In the genomic region with DNA sequence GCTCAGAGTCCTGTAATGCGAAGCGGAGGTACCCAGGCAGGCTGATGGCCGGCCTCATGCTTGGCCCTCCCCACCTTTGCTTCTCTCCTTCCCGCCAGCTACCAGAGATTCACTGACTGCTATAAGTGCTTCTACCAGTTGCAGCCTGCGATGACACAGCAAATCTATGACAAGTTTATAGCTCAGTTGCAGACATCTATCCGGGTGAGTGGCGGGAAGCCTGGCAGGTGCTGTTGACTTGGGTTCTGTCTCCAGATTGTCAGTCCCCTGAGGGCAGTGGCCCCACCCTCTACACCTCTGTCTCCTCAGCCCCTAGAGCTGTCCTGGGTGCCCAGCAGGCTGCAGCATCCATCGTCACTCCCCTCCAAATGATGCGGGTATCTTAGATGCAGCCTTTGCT, we compare ENCODE assay signal across 17 cellular contexts. TPM values are rescaled to one million over a fixed set of nuclear protein-coding genes. Genes with fewer than 3 reads are reported as not detected.
DNase-seq lines count a peak whose midpoint lies in the region; ATAC-seq, FAIRE-seq and TF ChIP-seq lines count a peak whose summit lies in the region.
"Had no signal": no experiment of that assay in that cellular context is flagged by ENCODE, and none has a peak within 500 bp of the region (broad histone marks: within the 10 kb centered on the region; RNA-seq: fewer than 3 reads in every experiment).

No MANE protein-coding gene starts in this region.

- H4K91ac ChIP-seq in IMR-90 (ENCODE audit: insufficient read depth, low read depth, low read length) = no peak overlapping the region

- H3K4me2 ChIP-seq in IMR-90 (ENCODE audit: low read depth, low read length) (no peak overlapping the region), K562 (ENCODE audit: insufficient read depth, low read length) (no peak overlapping the region)

- H3K9me1 ChIP-seq in IMR-90 (ENCODE audit: insufficient read depth, low read length) (peaks cover 15% of the 10 kb centered on the region), K562 (ENCODE audit: control insufficient read depth, insufficient read depth, low read length) (no peaks in the 10 kb centered on the region)

- peaks cover 7% of the 10 kb centered on the region; the same call in 1 of the 2 replicates for H4K20me1 ChIP-seq in IMR-90 (ENCODE audit: insufficient read depth, low read length)
- H4K20me1 ChIP-seq in K562 (replicated peaks; ENCODE audit: control insufficient read depth, insufficient read depth, low read length) = no peaks in the 10 kb centered on the region

- H3K4me3 ChIP-seq in A673 (ENCODE audit: low read depth, low read length, poor library complexity, severe bottlenecking) (no peak overlapping the region), IMR-90 (ENCODE audit: insufficient read depth, low read depth, low read length) (no peak overlapping the region), K562 (no peak overlapping the region)
- H3K4me3 ChIP-seq: sigmoid colon, suprapubic skin had no signal

- no peak overlapping the region for H2AK9ac ChIP-seq in IMR-90 (replicated peaks; ENCODE audit: low read depth, low read length, poor library complexity)

- peaks cover 8 to 20% of the 10 kb centered on the region in 2 experiments for H3K79me1 ChIP-seq in IMR-90 (ENCODE audit: low read depth in 1 of 2, low read length in 2 of 2)

- ATAC-seq in IMR-90 (ENCODE audit: low read depth) (no peak), K562 (peak; percentile 74)
- ATAC-seq in activated CD4-positive, CD25-positive, alpha-beta regulatory T cell treated with anti-CD3 and anti-CD28 coated beads, Interleukin-2, amount 50 U/mL, for 24 hours = no peak
- ATAC-seq: effector memory CD8-positive, alpha-beta T cell had no signal

- H4K8ac ChIP-seq in IMR-90 (ENCODE audit: low read depth in 2 of 2, low read length in 2 of 2) = no peak overlapping the region

- no peak overlapping the region for H4K5ac ChIP-seq in IMR-90 (ENCODE audit: low read depth, low read length)

- H3K27me3 ChIP-seq in A673 (replicated peaks; ENCODE audit: insufficient read depth, low read depth, low read length, poor library complexity) (no peaks in the 10 kb centered on the region), IMR-90 (ENCODE audit: control insufficient read depth, insufficient read depth, low read length) (no peaks in the 10 kb centered on the region), K562 (ENCODE audit: control insufficient read depth in 2 of 2, insufficient read depth in 2 of 2, low read length in 2 of 2) (no peaks in the 10 kb centered on the region)
- H3K27me3 ChIP-seq: sigmoid colon, suprapubic skin had no signal

- no peak overlapping the region for H3K18ac ChIP-seq in IMR-90 (ENCODE audit: low read depth, low read length)

- H3K9me3 ChIP-seq in A673 (ENCODE audit: low read depth, low read length, poor library complexity, severe bottlenecking) (no peaks in the 10 kb centered on the region), IMR-90 (ENCODE audit: control insufficient read depth, insufficient read depth, low read length) (no peaks in the 10 kb centered on the region), K562 (replicated peaks; ENCODE audit: control insufficient read depth, insufficient read depth, low read depth, low read length) (no peaks in the 10 kb centered on the region)
- H3K9me3 ChIP-seq: sigmoid colon, suprapubic skin had no signal

- H2AFZ ChIP-seq in IMR-90 (replicated peaks; ENCODE audit: low read length, poor library complexity) (no peak overlapping the region), K562 (ENCODE audit: low read depth, low read length) (no peak overlapping the region)

- in situ Hi-C loops in IMR-90 (cut with MboI; ENCODE audit: low sequenced_read_pairs) (no loop called here), K562 (cut with MboI) (loop anchor here (5.0 kb wide), 1 partner anchor 85 kb away; no protein-coding TSS in a partner anchor)

- peak overlapping the region; percentile 23; the same call in 1 of the 2 replicates for H2AK5ac ChIP-seq in IMR-90 (ENCODE audit: low read depth, low read length)

- H2BK120ac ChIP-seq in IMR-90 (ENCODE audit: low read depth, low read length) = peak overlapping the region; percentile 24; the same call in 1 of the 2 replicates

- intact Hi-C loops in A673 (cut with micrococcal nuclease; ENCODE audit: unreplicated experiment) (no loop called here), IMR-90 (cut with micrococcal nuclease) (no loop called here), K562 (cut with micrococcal nuclease) (loop anchor here (5.0 kb wide), 1 partner anchor 215 kb away; no protein-coding TSS in a partner anchor)

- H2BK20ac ChIP-seq in IMR-90 (ENCODE audit: low read depth, low read length) = no peak overlapping the region

- H3K56ac ChIP-seq in IMR-90 (ENCODE audit: extremely low read depth, insufficient read depth, low read length) = no peak overlapping the region

- H3K79me2 ChIP-seq in K562 (ENCODE audit: control insufficient read depth, insufficient read depth, low read length) = no peaks in the 10 kb centered on the region

- no peak overlapping the region for H3K23ac ChIP-seq in IMR-90 (ENCODE audit: low read depth, low read length)

- no peak overlapping the region for H3K4ac ChIP-seq in IMR-90 (ENCODE audit: low read depth, low read length)

- TF ChIP-seq POLR2A in IMR-90 (IDR thresholded peaks at IDR 0.05; ENCODE audit: low read depth, low read length) (no peak), K562 (conservative IDR thresholded peaks at IDR 0.05) (no peak), GM12892 (IDR thresholded peaks at IDR 0.05; ENCODE audit: low read depth, low read length) (no peak)

- CTCF ChIA-PET in A673 (lab: Charles Lee) = interaction anchor here (0.7 kb wide), 1 partner anchor 90 kb away, joined by 3 read pairs; no protein-coding TSS in a partner anchor
- CTCF ChIA-PET in IMR-90 (lab: Yijun Ruan, JAX) = interaction anchor here (1.0 kb wide), 2 partner anchors 8 to 85 kb away, joined by 3 to 6 read pairs; no protein-coding TSS in a partner anchor
- CTCF ChIA-PET in K562 (lab: Yijun Ruan, JAX; ENCODE audit: low intra/inter-chr PET ratio) = no interaction called here

- TF ChIP-seq RAD21 in IMR-90 (IDR thresholded peaks at IDR 0.05; ENCODE audit: low read length) = no peak
- no peak for TF ChIP-seq RAD21 in K562 (CRISPR knock-in tag; conservative IDR thresholded peaks at IDR 0.05 in 1 of 2, IDR thresholded peaks at IDR 0.05 in 1 of 2)

- BruUV-seq in A673 (replicated peaks; lab: Mats Ljungman, UMichigan) (no TSS peak), IMR-90 (replicated peaks; lab: Mats Ljungman, UMichigan) (no TSS peak), K562 (replicated peaks; lab: Mats Ljungman, UMichigan) (no TSS peak)

- TF ChIP-seq EP300 in K562 (IDR thresholded peaks at IDR 0.05; ENCODE audit: low read length) = no peak

- FAIRE-seq in K562 (lab: Jason Lieb, UNC) = peak; percentile 78
- FAIRE-seq in GM12892 (lab: Jason Lieb, UNC) = no peak
- FAIRE-seq: GM18507 had no signal

- H2BK5ac ChIP-seq in IMR-90 (ENCODE audit: low read depth, low read length, poor library complexity, severe bottlenecking) = no peak overlapping the region

- POLR2A ChIA-PET in A673 (lab: Charles Lee; ENCODE audit: low non-redundant PET) (interaction anchor here (1.1 kb wide), 1 partner anchor 13 kb away, joined by 5 read pairs; no protein-coding TSS in a partner anchor), IMR-90 (lab: Charles Lee; ENCODE audit: unreplicated experiment) (no interaction called here), K562 (lab: Yijun Ruan, JAX) (interaction anchor here (0.6 to 1.6 kb wide), 13 partner anchors 9 to 112 kb away, joined by 3 to 6 read pairs (median 3); partner anchors contain the start of genes BGLAP and SMG5)

- H3K4me1 ChIP-seq in A673 (ENCODE audit: insufficient read depth, low read length, poor library complexity, severe bottlenecking) (peaks cover 12% of the 10 kb centered on the region), IMR-90 (ENCODE audit: control insufficient read depth, insufficient read depth, low read length) (peaks cover 13% of the 10 kb centered on the region), K562 (replicated peaks in 1 of 2; ENCODE audit: control insufficient read depth in 2 of 2, insufficient read depth in 2 of 2, low read length in 2 of 2) (peaks cover 9 to 18% of the 10 kb centered on the region in 2 experiments; a peak in 4 of 5 replicates)

- 97% methylated on average over 5 of the region's 9 CpGs; no CpG with 5 or more reads in 1 of the 2 experiments for WGBS in IMR-90 (ENCODE audit: extremely low coverage in 2 of 2, insufficient read length in 1 of 2), 2 experiments
- WGBS in K562 (ENCODE audit: insufficient coverage, low coverage, missing lambda C conversion rate) = 53% methylated on average over 8 of the region's 9 CpGs

- DNase-seq in A673 (ENCODE audit: low spot score) (no peak), IMR-90 (no peak), K562 (ENCODE audit: extremely low read depth in 1 of 4, low spot score in 3 of 4) (peak in 2 of 4 experiments; percentile 44 to 68), GM12892 (ENCODE audit: insufficient read length) (no peak)
- DNase-seq in activated CD8-positive, alpha-beta memory T cell treated with anti-CD3 and anti-CD28 coated beads, Interleukin-2, amount 50 U/mL, for 4 hours = no peak
- DNase-seq: activated CD4-positive, alpha-beta T cell treated with anti-CD3 and anti-CD28 coated beads, Interleukin-2, amount 50 U/mL, for 4 hours; activated T-cell treated with anti-CD3 and anti-CD28 coated beads, Interleukin-2, amount 50 U/mL, for 72 hours; effector memory CD8-positive, alpha-beta T cell; hypothalamus; NCI-H226; occipital lobe; sigmoid colon; stimulated activated CD4-positive, alpha-beta T cell treated with anti-CD3 and anti-CD28 coated beads, Interleukin-2, amount 100 ng/mL, for 48 hours; T1000 had no signal

- H3K27ac ChIP-seq in A673 (ENCODE audit: low read depth, low read length, poor library complexity, severe bottlenecking) (peak overlapping the region; percentile 29), IMR-90 (ENCODE audit: insufficient read depth, low read length) (no peak overlapping the region), K562 (ENCODE audit: extremely low read depth, low read depth, low read length) (no peak overlapping the region)
- H3K27ac ChIP-seq: sigmoid colon, suprapubic skin had no signal

- H3K9ac ChIP-seq in IMR-90 (ENCODE audit: low read depth, low read length) (no peak overlapping the region), K562 (ENCODE audit: insufficient read depth in 1 of 2, low read depth in 2 of 2, low read length in 2 of 2) (peak overlapping the region in 1 of 2 experiments; percentile 80; a peak in 1 of 4 replicates)

- H3K14ac ChIP-seq in IMR-90 (replicated peaks; ENCODE audit: low read depth, low read length) = no peak overlapping the region

- dilution Hi-C loops in IMR-90 (cut with HindIII; ENCODE audit: low sequenced_read_pairs, unreplicated experiment) = no loop called here

- H2BK15ac ChIP-seq in IMR-90 (ENCODE audit: low read depth, low read length) = no peak overlapping the region

- TF ChIP-seq CTCF in A673 (conservative IDR thresholded peaks at IDR 0.05; ENCODE audit: low read depth, low read length) (no peak), IMR-90 (conservative IDR thresholded peaks at IDR 0.05; ENCODE audit: low read depth, low read length) (no peak), K562 (IDR thresholded peaks at IDR 0.05 in 2 of 3, conservative IDR thresholded peaks at IDR 0.05 in 1 of 3; ENCODE audit: insufficient read depth in 2 of 3, low read depth in 1 of 3, low read length in 3 of 3) (no peak)

- H3K36me3 ChIP-seq in A673 (ENCODE audit: insufficient read depth, low read length, poor library complexity, severe bottlenecking) (peaks cover 10% of the 10 kb centered on the region), IMR-90 (ENCODE audit: control insufficient read depth, insufficient read depth, low read length) (peaks cover 25% of the 10 kb centered on the region), K562 (ENCODE audit: control insufficient read depth, insufficient read depth, low read length) (peaks cover 37% of the 10 kb centered on the region; the same call in 2 of the 3 replicates)

RNA-seq across cellular contexts. Expression of gene BGLAP, which starts 9.8 kb away (rescaled TPM):
- total RNA-seq in A673 (2021) = 2.4 and 2.8 TPM in 2 replicates
- not detected in 2 replicates for total RNA-seq in IMR-90 (2012; rRNA removed)
- polyA plus RNA-seq in IMR-90 (2012; rRNA removed) = 0.32 and 0.67 TPM in 2 replicates
- 0.16 TPM in 1 of 2 replicates, not detected in the other for polyA plus RNA-seq in IMR-90 (2012; cell fraction: cytosol; rRNA removed)
- 4.8 and 6.7 TPM in 2 replicates for polyA plus RNA-seq in IMR-90 (2012; cell fraction: nucleus; rRNA removed; ENCODE audit: low replicate concordance)
- total RNA-seq in K562 (2011; cell fraction: chromatin; rRNA removed; ENCODE audit: low replicate concordance) = 3.2 and 9.2 TPM in 2 replicates
- total RNA-seq in K562 (2011; cell fraction: nucleolus; rRNA removed) = 5.9 and 10.2 TPM in 2 replicates
- total RNA-seq in K562 (2011; cell fraction: nucleoplasm; rRNA removed) = 3.1 and 9.2 TPM in 2 replicates
- total RNA-seq in K562 (2014; rRNA removed) = 0.23 and 0.82 TPM in 2 replicates
- 0.15 TPM in 1 of 2 replicates, not detected in the other for total RNA-seq in K562 (2014; rRNA removed; fragmentation: Illumina TruSeq; extraction: Trizol)
- 0.33 and 0.49 TPM in 2 replicates for total RNA-seq in K562 (2015; rRNA removed; fragmentation: Illumina TruSeq; extraction: Trizol)
- total RNA-seq in K562 (2021) = 0.22 and 1.2 TPM in 2 replicates
- 0.54 and 0.92 TPM in 2 replicates for polyA plus RNA-seq in K562 (2011; rRNA removed)
- polyA plus RNA-seq in K562 (2011; cell fraction: cytosol; rRNA removed) = 0.63 and 1.2 TPM in 2 replicates
- polyA plus RNA-seq in K562 (2011; cell fraction: nucleus; rRNA removed) = 4.3 and 7.0 TPM in 2 replicates
- polyA plus RNA-seq in K562 (2012) = 0.51 and 0.96 TPM in 2 replicates
- polyA plus RNA-seq in K562 (2014; fragmentation: Illumina TruSeq; extraction: Trizol) = not detected in 2 replicates
- polyA plus RNA-seq in K562 (2014; fragmentation: Nextera tagmentation; extraction: Ambion mirVana) = not detected
- 1.4 and 1.6 TPM in 2 replicates for polyA plus RNA-seq in K562 (2014; rRNA removed)
- polyA minus RNA-seq in K562 (2011; rRNA and poly(A)+ RNA removed) = not detected in 2 replicates
- not detected in 2 replicates for polyA minus RNA-seq in K562 (2011; cell fraction: cytosol; rRNA and poly(A)+ RNA removed)
- polyA minus RNA-seq in K562 (2011; cell fraction: nucleus; rRNA and poly(A)+ RNA removed) = 1.2 and 1.4 TPM in 2 replicates
- not detected for polyA plus RNA-seq in GM12892 (2012; ENCODE audit: missing spikeins)
- total RNA-seq: occipital lobe had no signal

RNA-seq across cellular contexts. Expression of gene PAQR6, which starts 15.6 kb away (rescaled TPM):
- total RNA-seq in A673 (2021) (4.1 and 5.4 TPM in 2 replicates), IMR-90 (2012; rRNA removed) (under 0.01 TPM in 1 of 2 replicates, not detected in the other), K562 (2014; rRNA removed) (0.86 TPM in 2 replicates), K562 (2014; rRNA removed; fragmentation: Illumina TruSeq; extraction: Trizol) (0.32 and 0.62 TPM in 2 replicates), K562 (2015; rRNA removed; fragmentation: Illumina TruSeq; extraction: Trizol) (0.64 and 0.72 TPM in 2 replicates), K562 (2021) (1.0 and 1.2 TPM in 2 replicates)
- polyA plus RNA-seq in IMR-90 (2012; rRNA removed) (0.57 and 0.67 TPM in 2 replicates), K562 (2011; rRNA removed) (0.52 and 1.4 TPM in 2 replicates), K562 (2014; fragmentation: Illumina TruSeq; extraction: Trizol) (0.59 and 0.73 TPM in 2 replicates), K562 (2014; fragmentation: Nextera tagmentation; extraction: Ambion mirVana) (under 1 TPM; 0.07 to 0.23 TPM), K562 (2014; rRNA removed) (1.3 and 1.8 TPM in 2 replicates)
- polyA plus RNA-seq in IMR-90 (2012; cell fraction: cytosol; rRNA removed) = 0.19 and 0.32 TPM in 2 replicates
- polyA plus RNA-seq in IMR-90 (2012; cell fraction: nucleus; rRNA removed; ENCODE audit: low replicate concordance) = 6.4 and 13.6 TPM in 2 replicates
- total RNA-seq in K562 (2011; cell fraction: chromatin; rRNA removed; ENCODE audit: low replicate concordance) = 2.9 and 5.5 TPM in 2 replicates
- total RNA-seq in K562 (2011; cell fraction: nucleolus; rRNA removed) = 3.5 and 4.3 TPM in 2 replicates
- total RNA-seq in K562 (2011; cell fraction: nucleoplasm; rRNA removed) = 2.9 and 3.6 TPM in 2 replicates
- polyA plus RNA-seq in K562 (2011; cell fraction: cytosol; rRNA removed) = 1.2 and 1.3 TPM in 2 replicates
- polyA plus RNA-seq in K562 (2011; cell fraction: nucleus; rRNA removed) = 10.9 and 15.4 TPM in 2 replicates
- polyA plus RNA-seq in K562 (2012) = 1.6 and 4.4 TPM in 2 replicates
- not detected in 2 replicates for polyA minus RNA-seq in K562 (2011; rRNA and poly(A)+ RNA removed)
- polyA minus RNA-seq in K562 (2011; cell fraction: cytosol; rRNA and poly(A)+ RNA removed) = not detected in 2 replicates
- 0.67 and 1.00 TPM in 2 replicates for polyA minus RNA-seq in K562 (2011; cell fraction: nucleus; rRNA and poly(A)+ RNA removed)
- 3.9 TPM for polyA plus RNA-seq in GM12892 (2012; ENCODE audit: missing spikeins)

RNA-seq across cellular contexts. Expression of gene PMF1, which starts 19.4 kb away (rescaled TPM):
- 89.6 and 96.6 TPM in 2 replicates for total RNA-seq in A673 (2021)
- total RNA-seq in IMR-90 (2012; rRNA removed) = 54.8 and 62.5 TPM in 2 replicates
- 73.4 and 74.9 TPM in 2 replicates for polyA plus RNA-seq in IMR-90 (2012; rRNA removed)
- 69.8 and 110 TPM in 2 replicates for polyA plus RNA-seq in IMR-90 (2012; cell fraction: cytosol; rRNA removed)
- 56.5 and 61.0 TPM in 2 replicates for polyA plus RNA-seq in IMR-90 (2012; cell fraction: nucleus; rRNA removed; ENCODE audit: low replicate concordance)
- 31.8 and 57.2 TPM in 2 replicates for total RNA-seq in K562 (2011; cell fraction: chromatin; rRNA removed; ENCODE audit: low replicate concordance)
- total RNA-seq in K562 (2011; cell fraction: nucleolus; rRNA removed) = 34.9 and 36.7 TPM in 2 replicates
- total RNA-seq in K562 (2011; cell fraction: nucleoplasm; rRNA removed) = 40.1 and 51.5 TPM in 2 replicates
- 88.4 and 88.8 TPM in 2 replicates for total RNA-seq in K562 (2014; rRNA removed)
- total RNA-seq in K562 (2014; rRNA removed; fragmentation: Illumina TruSeq; extraction: Trizol) = 44.2 and 50.3 TPM in 2 replicates
- 61.5 and 63.0 TPM in 2 replicates for total RNA-seq in K562 (2015; rRNA removed; fragmentation: Illumina TruSeq; extraction: Trizol)
- total RNA-seq in K562 (2021) = 69.8 and 71.0 TPM in 2 replicates
- 74.1 and 79.0 TPM in 2 replicates for polyA plus RNA-seq in K562 (2011; rRNA removed)
- 146 and 169 TPM in 2 replicates for polyA plus RNA-seq in K562 (2011; cell fraction: cytosol; rRNA removed)
- polyA plus RNA-seq in K562 (2011; cell fraction: nucleus; rRNA removed) = 53.6 and 54.3 TPM in 2 replicates
- 52.9 and 60.4 TPM in 2 replicates for polyA plus RNA-seq in K562 (2012)
- 80.5 and 82.2 TPM in 2 replicates for polyA plus RNA-seq in K562 (2014; fragmentation: Illumina TruSeq; extraction: Trizol)
- 10 to 100 TPM in 1 of 2 experiments, 1 to 10 TPM in 1; 9.4 to 18.9 TPM for polyA plus RNA-seq in K562 (2014; fragmentation: Nextera tagmentation; extraction: Ambion mirVana)
- polyA plus RNA-seq in K562 (2014; rRNA removed) = 89.5 and 92.9 TPM in 2 replicates
- 28.4 and 28.8 TPM in 2 replicates for polyA minus RNA-seq in K562 (2011; rRNA and poly(A)+ RNA removed)
- 22.6 and 27.6 TPM in 2 replicates for polyA minus RNA-seq in K562 (2011; cell fraction: cytosol; rRNA and poly(A)+ RNA removed)
- 7.7 and 9.9 TPM in 2 replicates for polyA minus RNA-seq in K562 (2011; cell fraction: nucleus; rRNA and poly(A)+ RNA removed)
- polyA plus RNA-seq in GM12892 (2012; ENCODE audit: missing spikeins) = 45.2 TPM

RNA-seq across cellular contexts. Expression of gene SLC25A44, which starts 38.3 kb away (rescaled TPM):
- total RNA-seq in A673 (2021) (28.9 and 30.9 TPM in 2 replicates), IMR-90 (2012; rRNA removed) (12.7 and 12.8 TPM in 2 replicates), K562 (2014; rRNA removed) (9.0 and 13.9 TPM in 2 replicates), K562 (2014; rRNA removed; fragmentation: Illumina TruSeq; extraction: Trizol) (11.9 and 12.2 TPM in 2 replicates), K562 (2015; rRNA removed; fragmentation: Illumina TruSeq; extraction: Trizol) (12.2 and 12.5 TPM in 2 replicates), K562 (2021) (12.7 and 16.2 TPM in 2 replicates)
- polyA plus RNA-seq in IMR-90 (2012; rRNA removed) (19.7 and 20.2 TPM in 2 replicates), K562 (2011; rRNA removed) (21.8 and 27.7 TPM in 2 replicates), K562 (2014; fragmentation: Illumina TruSeq; extraction: Trizol) (22.8 and 25.2 TPM in 2 replicates), K562 (2014; fragmentation: Nextera tagmentation; extraction: Ambion mirVana) (1 to 10 TPM; 4.4 to 7.5 TPM), K562 (2014; rRNA removed) (11.2 and 12.8 TPM in 2 replicates)
- 10.9 and 12.2 TPM in 2 replicates for polyA plus RNA-seq in IMR-90 (2012; cell fraction: cytosol; rRNA removed)
- 12.2 and 20.8 TPM in 2 replicates for polyA plus RNA-seq in IMR-90 (2012; cell fraction: nucleus; rRNA removed; ENCODE audit: low replicate concordance)
- total RNA-seq in K562 (2011; cell fraction: chromatin; rRNA removed; ENCODE audit: low replicate concordance) = 27.5 and 49.0 TPM in 2 replicates
- total RNA-seq in K562 (2011; cell fraction: nucleolus; rRNA removed) = 26.7 and 31.0 TPM in 2 replicates
- 35.9 and 47.6 TPM in 2 replicates for total RNA-seq in K562 (2011; cell fraction: nucleoplasm; rRNA removed)
- polyA plus RNA-seq in K562 (2011; cell fraction: cytosol; rRNA removed) = 18.8 and 22.8 TPM in 2 replicates
- 22.5 and 23.8 TPM in 2 replicates for polyA plus RNA-seq in K562 (2011; cell fraction: nucleus; rRNA removed)
- 8.6 and 12.8 TPM in 2 replicates for polyA plus RNA-seq in K562 (2012)
- polyA minus RNA-seq in K562 (2011; rRNA and poly(A)+ RNA removed) = 22.9 and 29.2 TPM in 2 replicates
- polyA minus RNA-seq in K562 (2011; cell fraction: cytosol; rRNA and poly(A)+ RNA removed) = 9.1 and 11.3 TPM in 2 replicates
- polyA minus RNA-seq in K562 (2011; cell fraction: nucleus; rRNA and poly(A)+ RNA removed) = 7.4 and 9.0 TPM in 2 replicates
- polyA plus RNA-seq in GM12892 (2012; ENCODE audit: missing spikeins) = 13.9 TPM

RNA-seq across cellular contexts. Expression of gene SMG5, which starts 50.4 kb away (rescaled TPM):
- 107 and 129 TPM in 2 replicates for total RNA-seq in A673 (2021)
- total RNA-seq in IMR-90 (2012; rRNA removed) = 33.9 and 37.3 TPM in 2 replicates
- polyA plus RNA-seq in IMR-90 (2012; rRNA removed) = 33.3 and 34.7 TPM in 2 replicates
- 22.0 and 23.5 TPM in 2 replicates for polyA plus RNA-seq in IMR-90 (2012; cell fraction: cytosol; rRNA removed)
- polyA plus RNA-seq in IMR-90 (2012; cell fraction: nucleus; rRNA removed; ENCODE audit: low replicate concordance) = 75.0 and 118 TPM in 2 replicates
- 126 and 277 TPM in 2 replicates for total RNA-seq in K562 (2011; cell fraction: chromatin; rRNA removed; ENCODE audit: low replicate concordance)
- total RNA-seq in K562 (2011; cell fraction: nucleolus; rRNA removed) = 112 and 123 TPM in 2 replicates
- total RNA-seq in K562 (2011; cell fraction: nucleoplasm; rRNA removed) = 105 and 122 TPM in 2 replicates
- 56.0 and 71.6 TPM in 2 replicates for total RNA-seq in K562 (2014; rRNA removed)
- total RNA-seq in K562 (2014; rRNA removed; fragmentation: Illumina TruSeq; extraction: Trizol) = 33.1 and 41.4 TPM in 2 replicates
- total RNA-seq in K562 (2015; rRNA removed; fragmentation: Illumina TruSeq; extraction: Trizol) = 53.1 and 53.7 TPM in 2 replicates
- 78.4 and 85.9 TPM in 2 replicates for total RNA-seq in K562 (2021)
- 41.4 and 53.9 TPM in 2 replicates for polyA plus RNA-seq in K562 (2011; rRNA removed)
- polyA plus RNA-seq in K562 (2011; cell fraction: cytosol; rRNA removed) = 33.8 and 36.1 TPM in 2 replicates
- 202 and 245 TPM in 2 replicates for polyA plus RNA-seq in K562 (2011; cell fraction: nucleus; rRNA removed)
- polyA plus RNA-seq in K562 (2012) = 44.7 and 57.3 TPM in 2 replicates
- polyA plus RNA-seq in K562 (2014; fragmentation: Illumina TruSeq; extraction: Trizol) = 69.4 and 69.7 TPM in 2 replicates
- 1 to 10 TPM; 1.4 to 1.6 TPM for polyA plus RNA-seq in K562 (2014; fragmentation: Nextera tagmentation; extraction: Ambion mirVana)
- 53.0 and 58.7 TPM in 2 replicates for polyA plus RNA-seq in K562 (2014; rRNA removed)
- 27.6 and 30.1 TPM in 2 replicates for polyA minus RNA-seq in K562 (2011; rRNA and poly(A)+ RNA removed)
- 18.5 and 20.0 TPM in 2 replicates for polyA minus RNA-seq in K562 (2011; cell fraction: cytosol; rRNA and poly(A)+ RNA removed)
- 29.4 and 36.3 TPM in 2 replicates for polyA minus RNA-seq in K562 (2011; cell fraction: nucleus; rRNA and poly(A)+ RNA removed)
- 31.8 TPM for polyA plus RNA-seq in GM12892 (2012; ENCODE audit: missing spikeins)
